8 cellular contexts compared by ENCODE assay signal in the genomic region with DNA sequence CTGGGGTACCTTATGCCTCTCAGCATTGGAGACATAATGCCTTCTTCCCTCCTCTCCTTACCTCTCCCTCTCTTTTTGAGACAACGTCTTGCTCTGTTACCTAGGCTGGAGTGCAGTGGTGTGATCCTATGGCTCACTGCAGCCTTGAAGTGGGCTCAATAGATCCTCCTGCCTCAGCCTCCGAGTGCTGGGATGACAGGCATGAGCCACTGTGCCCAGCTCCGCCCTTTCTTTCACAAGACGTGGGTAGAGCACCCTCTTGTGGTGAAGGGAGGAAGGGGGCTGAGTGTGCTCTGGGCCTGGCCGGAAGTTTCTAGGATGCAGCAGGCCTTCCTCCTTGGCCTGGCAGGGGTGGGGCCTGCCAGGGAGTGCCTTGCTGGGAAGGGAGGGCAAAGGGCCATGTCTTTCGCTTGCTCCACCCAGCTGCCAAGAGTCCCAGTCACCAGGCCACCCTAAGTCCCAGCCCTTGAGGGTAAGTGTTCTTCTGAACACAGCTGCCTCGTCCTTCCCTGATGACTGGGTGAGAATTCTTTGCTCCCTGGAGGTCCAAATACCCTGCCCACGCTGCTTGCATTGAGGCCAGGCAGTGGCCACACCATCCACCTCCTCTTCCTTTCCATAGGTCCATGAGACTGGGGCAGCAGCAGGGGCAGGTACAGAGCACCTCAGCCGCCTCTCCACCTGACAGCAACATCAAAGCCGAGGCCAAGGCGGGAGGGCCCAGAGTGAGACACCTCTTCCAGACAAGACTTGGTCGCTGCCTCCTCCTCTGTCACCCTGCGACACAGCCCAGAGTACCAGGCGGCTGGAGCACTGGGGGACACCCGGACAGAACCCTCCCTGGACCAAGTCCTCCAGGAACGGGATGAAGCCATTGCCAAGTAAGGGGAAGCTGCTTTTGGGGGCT. TPM values are rescaled to one million over a fixed set of nuclear protein-coding genes. Genes with fewer than 3 reads are reported as not detected.
DNase-seq lines count a peak whose midpoint lies in the region; FAIRE-seq and TF ChIP-seq lines count a peak whose summit lies in the region.

No MANE protein-coding gene starts in this region.

- peaks cover 18% of the 10 kb centered on the region; the same call in 1 of the 2 replicates for H3K36me3 ChIP-seq in KOPT-K1 (ENCODE audit: insufficient read depth, low read length)
- H3K36me3 ChIP-seq in PC-9 (ENCODE audit: low read depth), result peaks cover 15% of the 10 kb centered on the region; the same call in 1 of the 2 replicates
- H3K36me3 ChIP-seq in fibroblast of lung (ENCODE audit: control insufficient read depth, insufficient read depth, low read length), result peaks cover 2% of the 10 kb centered on the region
- H3K36me3 ChIP-seq in neuronal stem cell (replicated peaks in 1 of 2; ENCODE audit: control insufficient read depth in 2 of 2, insufficient read depth in 2 of 2, low read length in 2 of 2), result peaks cover 21 to 22% of the 10 kb centered on the region in 2 donors
- peaks cover 11% of the 10 kb centered on the region for H3K36me3 ChIP-seq in thymus (ENCODE audit: control insufficient read depth, insufficient read depth)

- H3K23ac ChIP-seq in neuronal stem cell (ENCODE audit: low read depth, low read length, poor library complexity), result peak overlapping the region; percentile 0

- no peak overlapping the region for H4K91ac ChIP-seq in neuronal stem cell (ENCODE audit: low read depth, low read length, poor library complexity)

- H2BK12ac ChIP-seq in neuronal stem cell (ENCODE audit: low read length), result peak overlapping the region; percentile 92

- H3K4me3 ChIP-seq in PC-9 (no peak overlapping the region), fibroblast of lung (replicated peaks in 1 of 4; ENCODE audit: control extremely low read depth in 1 of 4, insufficient read depth in 1 of 4, low read depth in 3 of 4, low read length in 4 of 4) (no peak overlapping the region), neuronal stem cell (ENCODE audit: low read length in 2 of 2) (no peak overlapping the region), thymus (ENCODE audit: low read length) (no peak overlapping the region)

- H3K4me2 ChIP-seq in PC-9 (peak overlapping the region; percentile 65), fibroblast of lung (ENCODE audit: extremely low read depth, insufficient read depth, low read length) (no peak overlapping the region), neuronal stem cell (ENCODE audit: insufficient read depth, low read length, poor library complexity, severe bottlenecking) (no peak overlapping the region)

- no peak overlapping the region for H2BK120ac ChIP-seq in neuronal stem cell (ENCODE audit: low read depth, low read length)

- H2BK15ac ChIP-seq in neuronal stem cell (ENCODE audit: low read length), result peak overlapping the region; percentile 89

- H3K9ac ChIP-seq in fibroblast of lung (ENCODE audit: insufficient read depth, low read length) (peak overlapping the region; percentile 2), neuronal stem cell (ENCODE audit: low read depth, low read length, poor library complexity) (no peak overlapping the region)

- POLR2A ChIA-PET in PC-9 (lab: Charles Lee; ENCODE audit: unreplicated experiment), result interaction anchor here (0.5 to 1.5 kb wide), 15 partner anchors 10 to 115 kb away, joined by 3 to 36 read pairs (median 5); partner anchors contain the start of gene METTL27

- peaks cover 6% of the 10 kb centered on the region; the same call in 1 of the 2 replicates for H4K20me1 ChIP-seq in PC-9 (ENCODE audit: insufficient read depth)
- H4K20me1 ChIP-seq in fibroblast of lung (ENCODE audit: control insufficient read depth, extremely low read depth, insufficient read depth, low read length), result no peaks in the 10 kb centered on the region

- H3F3A ChIP-seq in PC-9 (ENCODE audit: insufficient read depth, low read depth), result peaks cover 53% of the 10 kb centered on the region

- no CpG with 5 or more reads among the region's 16 CpGs for WGBS in neuronal stem cell (ENCODE audit: extremely low coverage in 2 of 2, insufficient read length in 2 of 2, insufficient replicate concordance in 1 of 2), 2 donors
- WGBS in thymus, result 70% methylated on average over 16 of the region's 16 CpGs

- no peak overlapping the region for H4K8ac ChIP-seq in neuronal stem cell (ENCODE audit: low read depth, low read length)

- H3K27ac ChIP-seq in KOPT-K1 (ENCODE audit: low read depth, low read length, poor library complexity, severe bottlenecking) (peak overlapping the region; percentile 0), PC-9 (peak overlapping the region; percentile 88), fibroblast of lung (ENCODE audit: insufficient read depth, low read length) (peak overlapping the region; percentile 68), neuronal stem cell (replicated peaks; ENCODE audit: low read length) (peak overlapping the region; percentile 56), thymus (ENCODE audit: low read depth) (peak overlapping the region; percentile 64)

- H3K14ac ChIP-seq in neuronal stem cell (ENCODE audit: low read length), result no peak overlapping the region

- no peaks in the 10 kb centered on the region for H3K9me2 ChIP-seq in PC-9 (ENCODE audit: insufficient read depth)

- peaks cover 6% of the 10 kb centered on the region for H3K79me1 ChIP-seq in neuronal stem cell (ENCODE audit: low read depth, low read length)

- TF ChIP-seq CTCF in PC-9 (conservative IDR thresholded peaks at IDR 0.05) (peak; percentile 91), fibroblast of lung (conservative IDR thresholded peaks at IDR 0.05 in 1 of 2, IDR thresholded peaks at IDR 0.05 in 1 of 2; ENCODE audit: low read depth in 1 of 2, low read length in 2 of 2) (peak; percentile 51 to 88)

- peaks cover 40% of the 10 kb centered on the region for H3K79me2 ChIP-seq in PC-9 (ENCODE audit: low read depth)
- peaks cover 7% of the 10 kb centered on the region for H3K79me2 ChIP-seq in fibroblast of lung (ENCODE audit: control insufficient read depth, insufficient read depth, low read length)

- H3K18ac ChIP-seq in neuronal stem cell (ENCODE audit: low read length), result peak overlapping the region; percentile 64

- BruUV-seq in PC-9 (replicated peaks; lab: Mats Ljungman, UMichigan), result no TSS peak

- DNase-seq in AG20443 (ENCODE audit: low spot score) (peak; percentile 83), GM19239 (ENCODE audit: insufficient read length, low spot score) (no peak), PC-9 (peak; percentile 96 to 97), activated T-cell treated with anti-CD3 and anti-CD28 coated beads for 48 hours (ENCODE audit: low read depth) (peak; percentile 76), fibroblast of lung (ENCODE audit: low read depth in 2 of 2) (peak; percentile 67 to 75), neuronal stem cell (ENCODE audit: low spot score) (peak; percentile 76)

- FAIRE-seq in GM19239 (lab: Jason Lieb, UNC), result peak; percentile 72

- peaks cover 35% of the 10 kb centered on the region for H3K4me1 ChIP-seq in PC-9 (replicated peaks; ENCODE audit: insufficient read depth)
- H3K4me1 ChIP-seq in fibroblast of lung (ENCODE audit: control insufficient read depth, extremely low read depth, insufficient read depth, low read length), result peaks cover 8% of the 10 kb centered on the region
- peaks cover 8 to 9% of the 10 kb centered on the region in 2 donors for H3K4me1 ChIP-seq in neuronal stem cell (ENCODE audit: control insufficient read depth in 2 of 2, insufficient read depth in 1 of 2, low read depth in 1 of 2, low read length in 2 of 2)
- peaks cover 13% of the 10 kb centered on the region for H3K4me1 ChIP-seq in thymus (ENCODE audit: control insufficient read depth, insufficient read depth, low read length)

- CTCF ChIA-PET in PC-9 (lab: Charles Lee), result interaction anchor here (0.7 to 0.8 kb wide), 2 partner anchors 70 to 116 kb away, joined by 3 to 4 read pairs; no protein-coding TSS in a partner anchor

- peak overlapping the region; percentile 93 for H2AK5ac ChIP-seq in neuronal stem cell (ENCODE audit: low read depth, low read length)

- H3K27me3 ChIP-seq in PC-9 (ENCODE audit: insufficient read depth, low read depth), result no peaks in the 10 kb centered on the region
- no peaks in the 10 kb centered on the region for H3K27me3 ChIP-seq in fibroblast of lung (ENCODE audit: control insufficient read depth, insufficient read depth, low read length)
- no peaks in the 10 kb centered on the region for H3K27me3 ChIP-seq in neuronal stem cell (ENCODE audit: control insufficient read depth in 3 of 3, insufficient read depth in 3 of 3, low read depth in 1 of 3, low read length in 3 of 3)
- H3K27me3 ChIP-seq in thymus (ENCODE audit: control insufficient read depth, insufficient read depth), result no peaks in the 10 kb centered on the region

- no peak overlapping the region for H3K4ac ChIP-seq in neuronal stem cell (ENCODE audit: low read length)

- intact Hi-C loops in PC-9 (cut with micrococcal nuclease; ENCODE audit: unreplicated experiment), result loop anchor here (1.0 to 10.0 kb wide), 3 partner anchors 95 to 240 kb away; partner anchors contain the start of gene CLDN4

- peak overlapping the region; percentile 44 for H2BK5ac ChIP-seq in neuronal stem cell (ENCODE audit: low read length)

- H3K9me3 ChIP-seq in KOPT-K1 (ENCODE audit: insufficient read depth, low read length, poor library complexity, severe bottlenecking), result no peaks in the 10 kb centered on the region
- H3K9me3 ChIP-seq in PC-9 (ENCODE audit: insufficient read depth, low read depth), result no peaks in the 10 kb centered on the region
- H3K9me3 ChIP-seq in fibroblast of lung (ENCODE audit: control insufficient read depth, insufficient read depth, low read depth, low read length), result no peaks in the 10 kb centered on the region
- no peaks in the 10 kb centered on the region for H3K9me3 ChIP-seq in neuronal stem cell (replicated peaks in 1 of 2; ENCODE audit: control insufficient read depth in 2 of 2, insufficient read depth in 1 of 2, low read depth in 1 of 2, low read length in 2 of 2)
- H3K9me3 ChIP-seq in thymus (ENCODE audit: control insufficient read depth), result no peaks in the 10 kb centered on the region

- H2AFZ ChIP-seq in PC-9 (no peak overlapping the region), fibroblast of lung (ENCODE audit: low read length) (peak overlapping the region; percentile 82), neuronal stem cell (ENCODE audit: low read length) (no peak overlapping the region)

RNA-seq across cellular contexts. Expression of gene ABHD11, which starts 3.7 kb away (rescaled TPM):
- total RNA-seq in PC-9 (2021) (74.4 and 92.6 TPM in 2 replicates), fibroblast of lung (7.1 and 8.0 TPM in 2 replicates)
- polyA plus RNA-seq in fibroblast of lung (6.5 and 16.3 TPM in 2 replicates), thymus (22.8 TPM)
- polyA plus RNA-seq in fibroblast of lung (2012), result 7.4 and 18.4 TPM in 2 replicates
- 44.9 and 45.3 TPM in 2 replicates for polyA minus RNA-seq in fibroblast of lung (ENCODE audit: low replicate concordance)
- 17.1 TPM for polyA plus RNA-seq in neuronal stem cell (2013, experiment 1 of 2)
- polyA plus RNA-seq in neuronal stem cell (2013, experiment 2 of 2), result 16.7 TPM

RNA-seq across cellular contexts. Expression of gene STX1A, which starts 15.4 kb away (rescaled TPM):
- total RNA-seq in PC-9 (2021) (39.1 and 40.5 TPM in 2 replicates), fibroblast of lung (4.6 and 8.1 TPM in 2 replicates)
- polyA plus RNA-seq in fibroblast of lung (7.8 and 17.2 TPM in 2 replicates), thymus (5.4 TPM)
- polyA plus RNA-seq in fibroblast of lung (2012), result 5.9 and 13.2 TPM in 2 replicates
- 14.9 and 16.3 TPM in 2 replicates for polyA minus RNA-seq in fibroblast of lung (ENCODE audit: low replicate concordance)
- polyA plus RNA-seq in neuronal stem cell (2013, experiment 1 of 2), result 20.3 TPM
- 17.6 TPM for polyA plus RNA-seq in neuronal stem cell (2013, experiment 2 of 2)

RNA-seq across cellular contexts. Expression of gene CLDN3, which starts 35.2 kb away (rescaled TPM):
- total RNA-seq in PC-9 (2021) (31.3 and 45.2 TPM in 2 replicates), fibroblast of lung (not detected in 2 replicates)
- polyA plus RNA-seq in fibroblast of lung (0.05 TPM in 1 of 2 replicates, not detected in the other), thymus (20.9 TPM)
- polyA plus RNA-seq in fibroblast of lung (2012), result 0.17 TPM in 1 of 2 replicates, not detected in the other
- not detected in 2 replicates for polyA minus RNA-seq in fibroblast of lung (ENCODE audit: low replicate concordance)
- polyA plus RNA-seq in neuronal stem cell (2013, experiment 1 of 2), result 13.8 TPM
- polyA plus RNA-seq in neuronal stem cell (2013, experiment 2 of 2), result 13.7 TPM

RNA-seq across cellular contexts. Expression of gene BUD23, which starts 51.5 kb away (rescaled TPM):
- total RNA-seq in PC-9 (2021), result 122 and 158 TPM in 2 replicates
- 30.8 and 31.9 TPM in 2 replicates for total RNA-seq in fibroblast of lung
- polyA plus RNA-seq in fibroblast of lung, result 60.1 and 78.4 TPM in 2 replicates
- 55.6 and 70.6 TPM in 2 replicates for polyA plus RNA-seq in fibroblast of lung (2012)
- polyA minus RNA-seq in fibroblast of lung (ENCODE audit: low replicate concordance), result 32.7 and 63.0 TPM in 2 replicates
- 69.9 TPM for polyA plus RNA-seq in neuronal stem cell (2013, experiment 1 of 2)
- 73.3 TPM for polyA plus RNA-seq in neuronal stem cell (2013, experiment 2 of 2)
- polyA plus RNA-seq in thymus, result 71.0 TPM

RNA-seq across cellular contexts. Expression of gene DNAJC30, which starts 51.6 kb away (rescaled TPM):
- total RNA-seq in PC-9 (2021) (8.0 and 9.5 TPM in 2 replicates), fibroblast of lung (1.8 and 3.8 TPM in 2 replicates)
- polyA plus RNA-seq in fibroblast of lung (7.3 and 7.7 TPM in 2 replicates), thymus (8.0 TPM)
- polyA plus RNA-seq in fibroblast of lung (2012), result 12.8 and 13.5 TPM in 2 replicates
- 7.7 and 12.3 TPM in 2 replicates for polyA minus RNA-seq in fibroblast of lung (ENCODE audit: low replicate concordance)
- 3.3 TPM for polyA plus RNA-seq in neuronal stem cell (2013, experiment 1 of 2)
- 3.4 TPM for polyA plus RNA-seq in neuronal stem cell (2013, experiment 2 of 2)

Comparison
In these comparisons a context has a peak if more than half of its experiments do, and no peak if none do; other contexts are left out.
1. H3K27ac ChIP-seq: peak in every context shown above with its lines; median percentile 88 in PC-9; 68 in fibroblast of lung; 64 in thymus; 56 in neuronal stem cell; 0 in KOPT-K1.
2. RNA of gene CLDN3, which starts 35.2 kb away (total RNA-seq): 31.3 to 45.2 TPM in PC-9; not detected in fibroblast of lung; every median in the first group is over 10 times any median in the second.